18 cellular contexts compared by ENCODE assay signal in the genomic region with DNA sequence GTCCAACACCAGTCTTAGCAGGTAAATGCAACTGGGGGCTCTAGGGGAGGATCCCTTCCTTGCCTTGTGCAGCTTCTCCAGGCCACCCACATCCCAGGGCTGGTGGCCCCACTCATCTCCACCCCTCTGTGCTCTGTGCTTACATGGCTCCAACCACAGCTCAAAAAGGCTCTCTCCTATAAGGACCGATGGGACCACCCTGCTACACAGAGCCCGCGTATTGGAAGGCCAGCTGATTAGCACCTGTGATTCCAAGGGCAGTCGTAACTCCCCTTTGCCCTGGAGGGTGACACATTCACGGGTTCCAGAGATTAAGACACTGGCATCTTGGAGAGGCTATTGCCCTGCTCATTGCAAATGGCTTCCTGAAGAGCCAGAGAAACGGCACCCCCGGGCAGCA.
DNase-seq lines count a peak whose midpoint lies in the region; ATAC-seq and TF ChIP-seq lines count a peak whose summit lies in the region.
"Had no signal": no experiment of that assay in that cellular context is flagged by ENCODE, and none has a peak within 500 bp of the region (broad histone marks: within the 10 kb centered on the region; RNA-seq: fewer than 3 reads in every experiment).

No MANE protein-coding gene starts in this region.

- H3K27me3 ChIP-seq in cardiac muscle cell (no peaks in the 10 kb centered on the region), vagina (no peaks in the 10 kb centered on the region), dorsolateral prefrontal cortex (peaks cover 0 to 9% (median 0%) of the 10 kb centered on the region in 45 donors)
- H3K27me3 ChIP-seq: BLaER1 treated with 17β-estradiol and CSF1 and Interleukin-3, amounts not matched to agents 10 nM and 100 nM had no signal

- H3K27me3 Mint-ChIP-seq in neural crest cell (ENCODE audit: low read depth) (no peaks in the 10 kb centered on the region), type B pancreatic cell (no peaks in the 10 kb centered on the region)

- H3K36me3 Mint-ChIP-seq in neural crest cell (ENCODE audit: low read depth) (no peaks in the 10 kb centered on the region), type B pancreatic cell (peaks cover 20% of the 10 kb centered on the region)
- H3K36me3 Mint-ChIP-seq: CD8-positive, alpha-beta T cell had no signal

- ATAC-seq in Right ventricle myocardium inferior: no peak
- ATAC-seq: CD8-positive, alpha-beta T cell had no signal

- no peaks in the 10 kb centered on the region for H3K9me3 Mint-ChIP-seq in neural crest cell
- peaks cover 4% of the 10 kb centered on the region for H3K9me3 Mint-ChIP-seq in type B pancreatic cell
- H3K9me3 Mint-ChIP-seq: CD4-positive, alpha-beta T cell; CD8-positive, alpha-beta T cell had no signal

- intact Hi-C loops in Right ventricle myocardium inferior (cut with DNase I) (no loop called here), vagina (cut with DNase I) (no loop called here), dorsolateral prefrontal cortex (cut with DNase I) (no loop called here)

- H3K9me3 ChIP-seq in cardiac muscle cell (ENCODE audit: low read depth) (no peaks in the 10 kb centered on the region), vagina (no peaks in the 10 kb centered on the region)
- H3K9me3 ChIP-seq: A549; BLaER1 treated with 17β-estradiol and CSF1 and Interleukin-3, amounts not matched to agents 10 nM and 100 nM; Caco-2 had no signal

- H3K4me1 Mint-ChIP-seq in neural crest cell: peaks cover 43% of the 10 kb centered on the region
- H3K4me1 Mint-ChIP-seq in type B pancreatic cell (ENCODE audit: unreplicated experiment): peaks cover 11% of the 10 kb centered on the region
- H3K4me1 Mint-ChIP-seq: B cell had no signal

- H3K36me3 ChIP-seq in cardiac muscle cell (peaks cover 15% of the 10 kb centered on the region), vagina (no peaks in the 10 kb centered on the region)
- H3K36me3 ChIP-seq: BLaER1 treated with 17β-estradiol and CSF1 and Interleukin-3, amounts not matched to agents 10 nM and 100 nM had no signal

- no peak for TF ChIP-seq CTCF in cardiac muscle cell (IDR thresholded peaks at IDR 0.05; ENCODE audit: low read depth, low read length)
- TF ChIP-seq CTCF in neural crest cell (conservative IDR thresholded peaks at IDR 0.05): no peak
- no peak for TF ChIP-seq CTCF in type B pancreatic cell (conservative IDR thresholded peaks at IDR 0.05)
- no peak for TF ChIP-seq CTCF in vagina (IDR thresholded peaks at IDR 0.05)
- no peak for TF ChIP-seq CTCF in dorsolateral prefrontal cortex (IDR thresholded peaks at IDR 0.05 in 54 of 56, conservative IDR thresholded peaks at IDR 0.05 in 2 of 56; ENCODE audit: low read depth in 1 of 56, partially characterized antibody in 56 of 56)

- H3K27ac ChIP-seq in cardiac muscle cell (peak overlapping the region; percentile 10), vagina (no peak overlapping the region), dorsolateral prefrontal cortex (no peak overlapping the region)
- H3K27ac ChIP-seq: 22Rv1, A549, C4-2B had no signal

- DNase-seq in cardiac muscle cell (ENCODE audit: low read depth in 1 of 2, low spot score in 1 of 2) (no peak), Right ventricle myocardium inferior (ENCODE audit: missing footprints) (no peak), neural crest cell (ENCODE audit: low read depth, low spot score) (no peak), type B pancreatic cell (ENCODE audit: extremely low spot score, unreplicated experiment) (no peak), NCI-H2029 (lab: John Stamatoyannopoulos, UW) (no peak), vagina (ENCODE audit: extremely low spot score in 2 of 2) (no peak), dorsolateral prefrontal cortex (no peak)
- DNase-seq: AML-193; CD4-positive, alpha-beta T cell; CD8-positive, alpha-beta T cell; DMS79 treated with DMSO at 0.1 percent for 48 hours; GF-D8 had no signal

- H3K4me3 Mint-ChIP-seq in neural crest cell: peak overlapping the region; percentile 23
- no peak overlapping the region for H3K4me3 Mint-ChIP-seq in type B pancreatic cell
- H3K4me3 Mint-ChIP-seq: B cell; CD4-positive, alpha-beta T cell; CD8-positive, alpha-beta T cell had no signal

- no peak overlapping the region for H3K4me3 ChIP-seq in cardiac muscle cell
- H3K4me3 ChIP-seq in vagina: no peak overlapping the region
- no peak overlapping the region for H3K4me3 ChIP-seq in dorsolateral prefrontal cortex
- H3K4me3 ChIP-seq: A549; BLaER1 treated with 17β-estradiol and CSF1 and Interleukin-3, amounts not matched to agents 10 nM and 100 nM had no signal

- H3K27ac Mint-ChIP-seq in neural crest cell (ENCODE audit: unreplicated experiment) (no peak overlapping the region), type B pancreatic cell (peak overlapping the region; percentile 39)
- H3K27ac Mint-ChIP-seq: B cell; CD4-positive, alpha-beta T cell; CD8-positive, alpha-beta T cell had no signal

- TF ChIP-seq POLR2A in vagina (IDR thresholded peaks at IDR 0.05): no peak

- H3K4me1 ChIP-seq in cardiac muscle cell (ENCODE audit: low read depth) (no peaks in the 10 kb centered on the region), vagina (no peaks in the 10 kb centered on the region)
- H3K4me1 ChIP-seq: A549, Caco-2 had no signal
